ENCODE assay signal across 8 cellular contexts in genomic region chr5:69559908-69560330, GRCh38. TPM values are rescaled to one million over a fixed set of nuclear protein-coding genes. Genes with fewer than 3 reads are reported as not detected.
A peak's percentile ranks its signal among the peaks of the same experiment; 100 is the strongest.
DNase-seq lines count a peak whose midpoint lies in the region; ATAC-seq and TF ChIP-seq lines count a peak whose summit lies in the region.
"Not testable (repeated sequence)": the region's sequence is repeated elsewhere in the genome, so short reads cannot be mapped to it uniquely, and the experiment has no call there.

Gene GTF2H2C, plus strand, starts transcription at chr5:69560191. Its CDS starts 4,942 bp downstream, at chr5:69565133.

- not testable (repeated sequence) for H3K9me2 ChIP-seq in neural cell (ENCODE audit: insufficient read depth, low read length)

- not testable (repeated sequence) for H3K9me3 Mint-ChIP-seq in Calu3 (ENCODE audit: low read depth, unreplicated experiment); T-helper 2 cell treated with Interferon-gamma antibody and Interleukin-4, amounts not matched to agents 5 μg/mL and 100 μg/mL, for 36 hours

- peak; percentile 97 for ATAC-seq in GM21447 (IDR thresholded peaks at IDR 0.05; ENCODE audit: unreplicated experiment)
- peak; percentile 89 for ATAC-seq in HG03469 (IDR thresholded peaks at IDR 0.05; ENCODE audit: unreplicated experiment)

- not testable (repeated sequence) for H3K9me3 ChIP-seq in neural cell (ENCODE audit: low read length)

- BruUV-seq in Calu3 (replicated peaks; lab: Mats Ljungman, UMichigan): not testable (repeated sequence)

- peaks cover 16% of the 10 kb centered on the region for H3K36me3 Mint-ChIP-seq in Calu3 (ENCODE audit: insufficient read depth, unreplicated experiment)
- H3K36me3 Mint-ChIP-seq in T-helper 2 cell treated with Interferon-gamma antibody and Interleukin-4, amounts not matched to agents 5 μg/mL and 100 μg/mL, for 36 hours (ENCODE audit: low read depth): not testable (repeated sequence)

- 0 to 1% (median 0%) methylated on average over 29 to 39 of the region's 40 CpGs for WGBS in adipose tissue, 3 donors

- H3K4me1 Mint-ChIP-seq in Calu3 (ENCODE audit: low read depth, unreplicated experiment); T-helper 2 cell treated with Interferon-gamma antibody and Interleukin-4, amounts not matched to agents 5 μg/mL and 100 μg/mL, for 36 hours (ENCODE audit: low read depth): not testable (repeated sequence)

- H3K9ac ChIP-seq in neural cell (ENCODE audit: low read length): peak within 1 kb of the TSS; percentile 31

- TF ChIP-seq CTCF in Calu3 (IDR thresholded peaks at IDR 0.05; ENCODE audit: unreplicated experiment) (peak; percentile 50), neural cell (IDR thresholded peaks at IDR 0.05; ENCODE audit: poor library complexity, severe bottlenecking) (peak; percentile 52)

- not testable (repeated sequence) for H4K20me1 ChIP-seq in neural cell (ENCODE audit: insufficient read depth)

- H3K36me3 ChIP-seq in neural cell (ENCODE audit: insufficient read depth, low read length): not testable (repeated sequence)

- not testable (repeated sequence) for TF ChIP-seq EP300 in neural cell (conservative IDR thresholded peaks at IDR 0.05; ENCODE audit: poor library complexity, severe bottlenecking)

- H3K4me3 ChIP-seq in neural cell (ENCODE audit: low read length): peak within 1 kb of the TSS; percentile 58

- H3K27ac ChIP-seq in adipose tissue (ENCODE audit: low read depth, low read length): not testable (repeated sequence)
- peak within 1 kb of the TSS; percentile 39 for H3K27ac ChIP-seq in neural cell (ENCODE audit: low read length)

- H3K4me2 ChIP-seq in neural cell (ENCODE audit: low read length): not testable (repeated sequence)

- not testable (repeated sequence) for H3K79me2 ChIP-seq in neural cell (replicated peaks; ENCODE audit: insufficient read depth, low read length)

- H3K27me3 Mint-ChIP-seq in Calu3 (ENCODE audit: unreplicated experiment); T-helper 2 cell treated with Interferon-gamma antibody and Interleukin-4, amounts not matched to agents 5 μg/mL and 100 μg/mL, for 36 hours (ENCODE audit: low read depth): not testable (repeated sequence)

- not testable (repeated sequence) for H3K27me3 ChIP-seq in neural cell (ENCODE audit: insufficient read depth, low read depth, low read length)

- not testable (repeated sequence) for H3F3A ChIP-seq in neural cell (ENCODE audit: insufficient read depth, low read length, poor library complexity, severe bottlenecking)

- TF ChIP-seq RAD21 in neural cell (conservative IDR thresholded peaks at IDR 0.05): peak; percentile 41

- H3K27ac Mint-ChIP-seq in Calu3 (ENCODE audit: unreplicated experiment): peak within 1 kb of the TSS; percentile 69
- peak within 1 kb of the TSS; percentile 93 for H3K27ac Mint-ChIP-seq in T-helper 2 cell treated with Interferon-gamma antibody and Interleukin-4, amounts not matched to agents 5 μg/mL and 100 μg/mL, for 36 hours

- intact Hi-C loops in Calu3 (cut with micrococcal nuclease; ENCODE audit: unreplicated experiment): not testable (repeated sequence)

- peak within 1 kb of the TSS; percentile 51 for H2AFZ ChIP-seq in neural cell (ENCODE audit: low read depth, low read length)

- peak; percentile 76 for DNase-seq in Calu3
- DNase-seq in T-helper 2 cell treated with Interferon-gamma antibody and Interleukin-4, amounts not matched to agents 5 μg/mL and 100 μg/mL, for 36 hours (ENCODE audit: low spot score): peak; percentile 76
- peak; percentile 61 for DNase-seq in globus pallidus (ENCODE audit: low spot score)
- peak; percentile 29 to 46 for DNase-seq in stimulated activated CD8-positive, alpha-beta memory T cell treated with anti-CD3 and anti-CD28 coated beads, Interleukin-2, amount 100 ng/mL, for 1 hour (ENCODE audit: low read depth in 2 of 2)

- CTCF ChIA-PET in Calu3 (lab: Charles Lee): not testable (repeated sequence)

- H3K4me3 Mint-ChIP-seq in Calu3 (ENCODE audit: low read depth, unreplicated experiment): peak within 1 kb of the TSS; percentile 74
- peak within 1 kb of the TSS; percentile 96 for H3K4me3 Mint-ChIP-seq in T-helper 2 cell treated with Interferon-gamma antibody and Interleukin-4, amounts not matched to agents 5 μg/mL and 100 μg/mL, for 36 hours

TF ChIP-seq in neural cell, 6 proteins besides CTCF, POLR2A, EP300 and RAD21:
- peak; percentile 52 for TF ChIP-seq POLR2AphosphoS5 (IDR thresholded peaks at IDR 0.05)
- TF ChIP-seq SMC3 (conservative IDR thresholded peaks at IDR 0.05; ENCODE audit: poor library complexity): peak; percentile 35

RNA-seq across cellular contexts. Expression of gene GTF2H2C, which starts in this region (rescaled TPM):
- total RNA-seq in Calu3 (2022): 28.5 and 28.8 TPM in 2 replicates
- polyA plus RNA-seq in adipose tissue (10 to 100 TPM in 2 of 3 donors, 1 to 10 TPM in 1; 8.9 to 16.8 (median 11.2) TPM), neural cell (20.5 and 22.7 TPM in 2 replicates)
- polyA minus RNA-seq in neural cell: 61.8 and 70.4 TPM in 2 replicates
